ENCODE assay signal across 20 cellular contexts in genomic region chr11:1285316-1285744, GRCh38. TPM values are rescaled to one million over a fixed set of nuclear protein-coding genes. Genes with fewer than 3 reads are reported as not detected.
A peak's percentile ranks its signal among the peaks of the same experiment; 100 is the strongest.
DNase-seq lines count a peak whose midpoint lies in the region; ATAC-seq, FAIRE-seq and TF ChIP-seq lines count a peak whose summit lies in the region.
"Had no signal": no experiment of that assay in that cellular context is flagged by ENCODE, and none has a peak within 500 bp of the region (broad histone marks: within the 10 kb centered on the region; RNA-seq: fewer than 3 reads in every experiment).

No MANE protein-coding gene starts in this region.

- no peak overlapping the region for H2AFZ ChIP-seq in neuronal stem cell (ENCODE audit: low read length)
- H2AFZ ChIP-seq: GM23248 had no signal

- peaks cover 10% of the 10 kb centered on the region for H3K79me1 ChIP-seq in neuronal stem cell (ENCODE audit: low read depth, low read length)

- TF ChIP-seq POLR2A in ovary (IDR thresholded peaks at IDR 0.05): no peak

- H3K14ac ChIP-seq in neuronal stem cell (ENCODE audit: low read length): no peak overlapping the region

- no peak overlapping the region for H3K4me2 ChIP-seq in neuronal stem cell (ENCODE audit: insufficient read depth, low read length, poor library complexity, severe bottlenecking)

- H3K4me3 ChIP-seq in left ventricle myocardium inferior: no peak overlapping the region
- H3K4me3 ChIP-seq in kidney (ENCODE audit: low read length in 2 of 2): no peak overlapping the region
- H3K4me3 ChIP-seq in neuronal stem cell (ENCODE audit: low read length in 2 of 2): no peak overlapping the region
- H3K4me3 ChIP-seq in ovary: no peak overlapping the region
- H3K4me3 ChIP-seq: GM12878, GM23248 had no signal

- H3K27ac ChIP-seq in left ventricle myocardium inferior (replicated peaks) (no peak overlapping the region), angular gyrus (ENCODE audit: low read depth, low read length) (peak overlapping the region; percentile 35), kidney (ENCODE audit: low read depth in 2 of 2, low read length in 2 of 2) (no peak overlapping the region), neuronal stem cell (replicated peaks; ENCODE audit: low read length) (no peak overlapping the region), ovary (no peak overlapping the region)
- H3K27ac ChIP-seq: GM23248 had no signal

- peaks cover 11% of the 10 kb centered on the region for H3K4me1 ChIP-seq in left ventricle myocardium inferior
- peaks cover 0 to 2% of the 10 kb centered on the region in 2 donors for H3K4me1 ChIP-seq in kidney (ENCODE audit: control insufficient read depth in 1 of 2, insufficient read depth in 1 of 2, low read depth in 1 of 2, low read length in 2 of 2)
- no peaks in the 10 kb centered on the region for H3K4me1 ChIP-seq in neuronal stem cell (ENCODE audit: control insufficient read depth in 2 of 2, insufficient read depth in 1 of 2, low read depth in 1 of 2, low read length in 2 of 2)
- H3K4me1 ChIP-seq in ovary (ENCODE audit: insufficient read depth): no peaks in the 10 kb centered on the region

- H3K9ac ChIP-seq in kidney (ENCODE audit: low read length in 2 of 2) (no peak overlapping the region), neuronal stem cell (ENCODE audit: low read depth, low read length, poor library complexity) (peak overlapping the region; percentile 84)
- H3K9ac ChIP-seq: GM23248 had no signal

- H3K9me3 ChIP-seq in left ventricle myocardium inferior (replicated peaks): no peaks in the 10 kb centered on the region
- H3K9me3 ChIP-seq in kidney (ENCODE audit: control insufficient read depth in 1 of 2, low read length in 2 of 2): no peaks in the 10 kb centered on the region
- H3K9me3 ChIP-seq in neuronal stem cell (replicated peaks in 1 of 2; ENCODE audit: control insufficient read depth in 2 of 2, insufficient read depth in 1 of 2, low read depth in 1 of 2, low read length in 2 of 2): no peaks in the 10 kb centered on the region
- no peaks in the 10 kb centered on the region for H3K9me3 ChIP-seq in ovary

- DNase-seq in left cardiac atrium: peak; percentile 8
- DNase-seq in left ventricle myocardium inferior: no peak
- peak; percentile 48 for DNase-seq in kidney
- DNase-seq in neuronal stem cell (ENCODE audit: low spot score): no peak
- DNase-seq in GM10248 (ENCODE audit: extremely low spot score): no peak
- DNase-seq in ovary: no peak
- DNase-seq in NCI-H187 (lab: John Stamatoyannopoulos, UW): no peak
- DNase-seq: C1 segment of cervical spinal cord; Calu3; CD4-positive, alpha-beta memory T cell; DMS153; DND-41; GM23248; H7; HCEC 1CT had no signal

- no peak for ATAC-seq in left cardiac atrium
- ATAC-seq: GM12878 had no signal

- no peak for TF ChIP-seq EP300 in ovary (IDR thresholded peaks at IDR 0.05)

- CTCF ChIA-PET in GM10248 (lab: Yijun Ruan, JAX): interaction anchor here (0.9 kb wide), 1 partner anchor 16 kb away, joined by 5 read pairs; no protein-coding TSS in a partner anchor

- H3K27me3 ChIP-seq in left ventricle myocardium inferior (ENCODE audit: low read depth) (no peaks in the 10 kb centered on the region), neuronal stem cell (ENCODE audit: control insufficient read depth in 3 of 3, insufficient read depth in 3 of 3, low read depth in 1 of 3, low read length in 3 of 3) (no peaks in the 10 kb centered on the region), ovary (no peaks in the 10 kb centered on the region)

- no peak overlapping the region for H4K8ac ChIP-seq in neuronal stem cell (ENCODE audit: low read depth, low read length)

- no peak overlapping the region for H2BK15ac ChIP-seq in neuronal stem cell (ENCODE audit: low read length)

- intact Hi-C loops in left cardiac atrium (cut with DNase I) (no loop called here), left ventricle myocardium inferior (cut with micrococcal nuclease) (no loop called here), kidney (cut with DNase I) (no loop called here), ovary (cut with DNase I) (no loop called here)

- peak overlapping the region; percentile 35 for H2BK5ac ChIP-seq in neuronal stem cell (ENCODE audit: low read length)

- H3K23ac ChIP-seq in neuronal stem cell (ENCODE audit: low read depth, low read length, poor library complexity): peak overlapping the region; percentile 35

- TF ChIP-seq CTCF in left ventricle myocardium inferior (IDR thresholded peaks at IDR 0.05; ENCODE audit: borderline replicate concordance) (no peak), kidney (IDR thresholded peaks at IDR 0.05; ENCODE audit: borderline replicate concordance, extremely low read depth, insufficient read depth) (no peak), GM10248 (IDR thresholded peaks at IDR 0.05; ENCODE audit: control extremely low read depth, extremely low read depth, low read depth, missing control alignments) (no peak), ovary (IDR thresholded peaks at IDR 0.05) (no peak)

- FAIRE-seq in kidney (lab: Jason Lieb, UNC): no peak
- FAIRE-seq: G401.6, GM12878, GM19239, H1 had no signal

- no peak overlapping the region for H3K4ac ChIP-seq in neuronal stem cell (ENCODE audit: low read length)

- H3K36me3 ChIP-seq in left ventricle myocardium inferior (peaks cover 86% of the 10 kb centered on the region), kidney (ENCODE audit: control insufficient read depth in 1 of 2, insufficient read depth in 2 of 2, low read length in 2 of 2) (peaks cover 26 to 41% of the 10 kb centered on the region in 2 donors), neuronal stem cell (replicated peaks in 1 of 2; ENCODE audit: control insufficient read depth in 2 of 2, insufficient read depth in 2 of 2, low read length in 2 of 2) (peaks cover 33 to 79% of the 10 kb centered on the region in 2 donors), ovary (no peaks in the 10 kb centered on the region)

- POLR2A ChIA-PET in GM10248 (lab: Yijun Ruan, JAX): no interaction called here

- no peak overlapping the region for H2AK5ac ChIP-seq in neuronal stem cell (ENCODE audit: low read depth, low read length)

- no peak overlapping the region for H3K18ac ChIP-seq in neuronal stem cell (ENCODE audit: low read length)

- no CpG with 5 or more reads among the region's 23 CpGs for WGBS in neuronal stem cell (ENCODE audit: extremely low coverage in 2 of 2, insufficient read length in 2 of 2, insufficient replicate concordance in 1 of 2), 2 donors
- WGBS in ovary, 3 donors: 94% methylated on average over 22 to 23 of the region's 23 CpGs

- H4K91ac ChIP-seq in neuronal stem cell (ENCODE audit: low read depth, low read length, poor library complexity): no peak overlapping the region

- H2BK120ac ChIP-seq in neuronal stem cell (ENCODE audit: low read depth, low read length): no peak overlapping the region

- H2BK12ac ChIP-seq in neuronal stem cell (ENCODE audit: low read length): no peak overlapping the region

RNA-seq across cellular contexts. Expression of gene TOLLIP, which starts 24.1 kb away (rescaled TPM):
- total RNA-seq in left cardiac atrium (10 to 100 TPM; 43.4 to 50.8 TPM), left ventricle myocardium inferior (51.9 TPM), kidney (65.5 TPM), ovary (10 to 100 TPM; 26.1 to 60.8 (median 53.9) TPM)
- polyA plus RNA-seq in kidney (ENCODE audit: insufficient read depth, low read depth, low replicate concordance) (88.0 TPM), ovary (10 to 100 TPM; 14.1 to 25.8 TPM)
- 16.5 TPM for polyA plus RNA-seq in neuronal stem cell (2013, experiment 1 of 2)
- 15.3 TPM for polyA plus RNA-seq in neuronal stem cell (2013, experiment 2 of 2)

Comparison
In these comparisons a context has a peak if more than half of its experiments do, and no peak if none do; other contexts are left out.
1. DNase-seq: peak in left cardiac atrium (single experiment) and kidney (single experiment); none in left ventricle myocardium inferior (single experiment), neuronal stem cell (single experiment), GM10248 (single experiment), ovary (0 of 5) and NCI-H187 (0 of 2).